22 cellular contexts compared by ENCODE assay signal in genomic region chr14:63448841-63449240, GRCh38.
DNase-seq lines count a peak whose midpoint lies in the region; ATAC-seq, FAIRE-seq and TF ChIP-seq lines count a peak whose summit lies in the region.
"Had no signal": no experiment of that assay in that cellular context is flagged by ENCODE, and none has a peak within 500 bp of the region (broad histone marks: within the 10 kb centered on the region; RNA-seq: fewer than 3 reads in every experiment).

No MANE protein-coding gene starts in this region.

- H2BK120ac ChIP-seq in neuronal stem cell (ENCODE audit: low read depth, low read length): no peak overlapping the region

- ATAC-seq in HG03196 (IDR thresholded peaks at IDR 0.05; ENCODE audit: unreplicated experiment): no peak
- ATAC-seq: A549, GM23338 had no signal

- H3K4me1 ChIP-seq in mammary epithelial cell (ENCODE audit: insufficient read depth, low read length) (peaks cover 14% of the 10 kb centered on the region), breast epithelium (no peaks in the 10 kb centered on the region), keratinocyte (ENCODE audit: control insufficient read depth, extremely low read depth, insufficient read depth, low read length) (peaks cover 15% of the 10 kb centered on the region), neuronal stem cell (ENCODE audit: control insufficient read depth in 2 of 2, insufficient read depth in 1 of 2, low read depth in 1 of 2, low read length in 2 of 2) (peaks cover 0 to 2% of the 10 kb centered on the region in 2 donors)
- H3K4me1 ChIP-seq: Caco-2 had no signal

- in situ Hi-C loops in mammary epithelial cell (cut with MboI; ENCODE audit: low sequenced_read_pairs in 2 of 2): no loop called here

- no peak overlapping the region for H2BK15ac ChIP-seq in neuronal stem cell (ENCODE audit: low read length)

- H3K18ac ChIP-seq in neuronal stem cell (ENCODE audit: low read length): no peak overlapping the region

- H3K27me3 ChIP-seq in mammary epithelial cell (ENCODE audit: insufficient read depth, low read length): no peaks in the 10 kb centered on the region
- H3K27me3 ChIP-seq in breast epithelium: no peaks in the 10 kb centered on the region
- no peaks in the 10 kb centered on the region for H3K27me3 ChIP-seq in keratinocyte (ENCODE audit: control insufficient read depth, extremely low read depth, insufficient read depth, low read length)
- H3K27me3 ChIP-seq in neuronal stem cell (ENCODE audit: control insufficient read depth in 3 of 3, insufficient read depth in 3 of 3, low read depth in 1 of 3, low read length in 3 of 3): no peaks in the 10 kb centered on the region

- H3K79me2 ChIP-seq in mammary epithelial cell (ENCODE audit: insufficient read depth, low read length) (peaks cover 74% of the 10 kb centered on the region), keratinocyte (ENCODE audit: control insufficient read depth, insufficient read depth, low read length) (peaks cover 49% of the 10 kb centered on the region)

- H3K36me3 ChIP-seq in mammary epithelial cell (ENCODE audit: insufficient read depth, low read length): no peaks in the 10 kb centered on the region
- H3K36me3 ChIP-seq in breast epithelium: no peaks in the 10 kb centered on the region
- H3K36me3 ChIP-seq in keratinocyte (ENCODE audit: control insufficient read depth in 2 of 2, extremely low read depth in 1 of 2, insufficient read depth in 2 of 2, low read length in 2 of 2): no peaks in the 10 kb centered on the region
- peaks cover 6 to 51% of the 10 kb centered on the region in 2 donors for H3K36me3 ChIP-seq in neuronal stem cell (replicated peaks in 1 of 2; ENCODE audit: control insufficient read depth in 2 of 2, insufficient read depth in 2 of 2, low read length in 2 of 2)

- H3K9ac ChIP-seq in mammary epithelial cell (ENCODE audit: insufficient read depth, low read length) (no peak overlapping the region), keratinocyte (ENCODE audit: control insufficient read depth, extremely low read depth, insufficient read depth, low read length) (peak overlapping the region; percentile 53), neuronal stem cell (ENCODE audit: low read depth, low read length, poor library complexity) (no peak overlapping the region)

- H3K9me3 ChIP-seq in mammary epithelial cell (replicated peaks; ENCODE audit: insufficient read depth, low read length): no peaks in the 10 kb centered on the region
- no peaks in the 10 kb centered on the region for H3K9me3 ChIP-seq in breast epithelium
- H3K9me3 ChIP-seq in keratinocyte (ENCODE audit: control insufficient read depth, low read depth, low read length): no peaks in the 10 kb centered on the region
- peaks cover 0 to 2% of the 10 kb centered on the region in 2 donors for H3K9me3 ChIP-seq in neuronal stem cell (replicated peaks in 1 of 2; ENCODE audit: control insufficient read depth in 2 of 2, insufficient read depth in 1 of 2, low read depth in 1 of 2, low read length in 2 of 2)
- H3K9me3 ChIP-seq: A549, Caco-2 had no signal

- H3K4me2 ChIP-seq in mammary epithelial cell (ENCODE audit: insufficient read depth, low read depth, low read length): peak overlapping the region; percentile 54
- peak overlapping the region; percentile 58 for H3K4me2 ChIP-seq in keratinocyte (ENCODE audit: control insufficient read depth, extremely low read depth, insufficient read depth, low read depth, low read length)
- H3K4me2 ChIP-seq in neuronal stem cell (ENCODE audit: insufficient read depth, low read length, poor library complexity, severe bottlenecking): no peak overlapping the region
- H3K4me2 ChIP-seq: A549, GM23338 had no signal

- no peak overlapping the region for H2BK5ac ChIP-seq in neuronal stem cell (ENCODE audit: low read length)

- FAIRE-seq in keratinocyte (lab: Jason Lieb, UNC): peak; percentile 67
- FAIRE-seq: A549, D721Med, G401.6, GM12891, GM19239, H54 had no signal

- H3K23ac ChIP-seq in neuronal stem cell (ENCODE audit: low read depth, low read length, poor library complexity): no peak overlapping the region

- no TSS peak for BruUV-seq in mammary epithelial cell (replicated peaks; lab: Mats Ljungman, UMichigan)

- H3K9me1 ChIP-seq in keratinocyte (ENCODE audit: control insufficient read depth, extremely low read depth, insufficient read depth, low read length): no peaks in the 10 kb centered on the region

- H4K8ac ChIP-seq in neuronal stem cell (ENCODE audit: low read depth, low read length): no peak overlapping the region

- no peaks in the 10 kb centered on the region for H3K79me1 ChIP-seq in neuronal stem cell (ENCODE audit: low read depth, low read length)

- H3K27ac ChIP-seq in mammary epithelial cell (ENCODE audit: insufficient read depth, low read depth, low read length) (peak overlapping the region; percentile 37), breast epithelium (no peak overlapping the region), epithelial cell of prostate (peak overlapping the region; percentile 19), keratinocyte (ENCODE audit: control insufficient read depth, insufficient read depth, low read length) (peak overlapping the region; percentile 74), neuronal stem cell (replicated peaks; ENCODE audit: low read length) (no peak overlapping the region)
- H3K27ac ChIP-seq: 22Rv1, A549, C4-2B, HL-60 had no signal

- no peak for TF ChIP-seq CTCF in mammary epithelial cell (conservative IDR thresholded peaks at IDR 0.05 in 1 of 2, IDR thresholded peaks at IDR 0.05 in 1 of 2; ENCODE audit: extremely low read depth in 1 of 2, insufficient read depth in 1 of 2, low read depth in 1 of 2, low read length in 2 of 2)
- TF ChIP-seq CTCF in breast epithelium (IDR thresholded peaks at IDR 0.05): no peak
- no peak for TF ChIP-seq CTCF in keratinocyte (optimal IDR thresholded peaks at IDR 0.05 in 1 of 3, IDR thresholded peaks at IDR 0.05 in 1 of 3, conservative IDR thresholded peaks at IDR 0.05 in 1 of 3; ENCODE audit: extremely low read depth in 1 of 3, insufficient read depth in 2 of 3, low read length in 3 of 3)

- no peak overlapping the region for H3K14ac ChIP-seq in neuronal stem cell (ENCODE audit: low read length)

- H3K4ac ChIP-seq in neuronal stem cell (ENCODE audit: low read length): no peak overlapping the region

- no peaks in the 10 kb centered on the region for H4K20me1 ChIP-seq in mammary epithelial cell (ENCODE audit: insufficient read depth, low read length)
- H4K20me1 ChIP-seq in keratinocyte (ENCODE audit: control insufficient read depth, extremely low read depth, insufficient read depth, low read length): no peaks in the 10 kb centered on the region

- CTCF ChIA-PET in mammary epithelial cell (lab: Charles Lee; ENCODE audit: low non-redundant PET): interaction anchor here (0.6 kb wide), 1 partner anchor 1282 kb away, joined by 6 read pairs; no protein-coding TSS in a partner anchor

- H3K4me3 ChIP-seq in mammary epithelial cell (replicated peaks in 1 of 3; ENCODE audit: insufficient read depth in 1 of 3, low read depth in 2 of 3, low read length in 3 of 3): no peak overlapping the region
- no peak overlapping the region for H3K4me3 ChIP-seq in breast epithelium
- peak overlapping the region in 2 of 3 experiments; percentile 37 to 50 for H3K4me3 ChIP-seq in keratinocyte (ENCODE audit: control insufficient read depth in 2 of 3, extremely low read depth in 1 of 3, insufficient read depth in 2 of 3, low read depth in 1 of 3, low read length in 3 of 3)
- no peak overlapping the region for H3K4me3 ChIP-seq in neuronal stem cell (ENCODE audit: low read length in 2 of 2)
- H3K4me3 ChIP-seq: A549, GM23338 had no signal

- dilution Hi-C loops in mammary epithelial cell (cut with HindIII; ENCODE audit: low sequenced_read_pairs): no loop called here
- dilution Hi-C loops in keratinocyte (cut with MboI; ENCODE audit: extremely low pct_ligation_motif_present, low sequenced_read_pairs): no loop called here

- no peak overlapping the region for H2BK12ac ChIP-seq in neuronal stem cell (ENCODE audit: low read length)

- 46% methylated on average over 3 of the region's 3 CpGs for WGBS in mammary epithelial cell (ENCODE audit: low coverage, missing lambda C conversion rate)
- no CpG with 5 or more reads among the region's 3 CpGs for WGBS in neuronal stem cell (ENCODE audit: extremely low coverage in 2 of 2, insufficient read length in 2 of 2, insufficient replicate concordance in 1 of 2), 2 donors

- intact Hi-C loops in mammary epithelial cell (cut with micrococcal nuclease): no loop called here
- intact Hi-C loops in breast epithelium (cut with DNase I; ENCODE audit: low total_unique reads): no loop called here

- H4K91ac ChIP-seq in neuronal stem cell (ENCODE audit: low read depth, low read length, poor library complexity): no peak overlapping the region

- peak; percentile 75 for DNase-seq in mammary epithelial cell
- no peak for DNase-seq in breast epithelium (ENCODE audit: low spot score in 2 of 2)
- no peak for DNase-seq in epithelial cell of prostate (ENCODE audit: low read depth, low spot score)
- peak; percentile 44 for DNase-seq in keratinocyte (ENCODE audit: low read depth, low spot score)
- DNase-seq in neuronal stem cell (ENCODE audit: low spot score): no peak
- DNase-seq in NCI-H1436 treated with DMSO at 0.1 percent for 48 hours (lab: John Stamatoyannopoulos, UW): no peak
- DNase-seq: AML-193; Caco-2; CD4-positive, alpha-beta T cell; HCEC 1CT; IMR-90 had no signal

- H2AK5ac ChIP-seq in neuronal stem cell (ENCODE audit: low read depth, low read length): no peak overlapping the region

- no peak for TF ChIP-seq POLR2A in breast epithelium (IDR thresholded peaks at IDR 0.05)

- no peak overlapping the region for H2AFZ ChIP-seq in mammary epithelial cell (ENCODE audit: low read depth, low read length)
- H2AFZ ChIP-seq in keratinocyte (ENCODE audit: control insufficient read depth, low read length): no peak overlapping the region
- H2AFZ ChIP-seq in neuronal stem cell (ENCODE audit: low read length): no peak overlapping the region
- H2AFZ ChIP-seq: GM23338 had no signal

Comparison
In these comparisons a context has a peak if more than half of its experiments do, and no peak if none do; other contexts are left out.
1. DNase-seq: peak in mammary epithelial cell (single experiment) and keratinocyte (single experiment); none in breast epithelium (0 of 2), epithelial cell of prostate (single experiment), neuronal stem cell (single experiment) and NCI-H1436 treated with DMSO at 0.1 percent for 48 hours (single experiment).
2. H3K27ac ChIP-seq: peak in mammary epithelial cell (single experiment), epithelial cell of prostate (single experiment) and keratinocyte (single experiment); none in breast epithelium (0 of 2) and neuronal stem cell (single experiment).
3. H3K4me3 ChIP-seq: peak in keratinocyte (2 of 3); none in mammary epithelial cell (0 of 3), breast epithelium (0 of 3) and neuronal stem cell (0 of 2).